Comparison of ENCODE assay signal across 24 cellular contexts in the genomic region with DNA sequence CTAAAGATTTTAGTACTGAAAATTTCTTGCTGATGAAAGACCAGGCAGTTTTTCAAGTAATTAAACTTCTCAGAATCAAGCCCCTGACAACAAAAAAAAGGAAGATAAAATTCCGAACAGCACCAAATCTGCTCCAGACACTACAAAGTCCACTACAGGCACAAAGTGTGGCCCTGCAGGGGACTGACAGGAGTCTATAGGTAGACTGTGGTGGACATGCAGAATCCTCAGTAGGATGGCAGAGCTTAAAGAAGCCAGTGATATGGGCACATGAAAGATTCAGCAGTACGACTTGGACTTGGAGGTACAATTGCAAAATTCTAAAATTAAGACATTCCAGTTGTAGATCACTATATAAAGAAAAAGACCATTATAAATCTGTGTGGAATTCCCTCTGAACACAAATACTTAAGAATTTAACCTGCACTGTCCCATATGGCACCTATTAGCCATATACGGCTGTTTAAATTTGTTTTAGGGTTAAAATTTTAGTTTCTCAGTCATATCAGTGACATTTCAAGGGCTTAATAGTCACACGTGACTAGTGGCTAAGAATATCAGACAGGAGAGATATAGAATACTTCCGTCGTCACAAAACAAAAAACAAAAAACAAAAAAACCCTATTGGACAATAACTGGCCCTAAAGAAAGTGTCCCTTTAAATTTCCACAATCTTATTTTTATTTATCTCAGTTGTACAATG. TPM values are rescaled to one million over a fixed set of nuclear protein-coding genes. Genes with fewer than 3 reads are reported as not detected.
DNase-seq lines count a peak whose midpoint lies in the region; ATAC-seq and TF ChIP-seq lines count a peak whose summit lies in the region.
"Had no signal": no experiment of that assay in that cellular context is flagged by ENCODE, and none has a peak within 500 bp of the region (broad histone marks: within the 10 kb centered on the region; RNA-seq: fewer than 3 reads in every experiment).

No MANE protein-coding gene starts in this region.

- in situ Hi-C loops in ACHN (cut with HindIII; ENCODE audit: low pct_ligation_motif_present, low pct_unique_long_range_greater_than_20kb, low sequenced_read_pairs): no loop called here

- H3K27me3 ChIP-seq in ascending aorta (no peaks in the 10 kb centered on the region), osteoblast (ENCODE audit: insufficient read depth, low read length) (no peaks in the 10 kb centered on the region)
- H3K27me3 ChIP-seq: left lung, neutrophil, transverse colon had no signal

- H3K79me2 ChIP-seq in osteoblast (ENCODE audit: insufficient read depth, low read length): no peaks in the 10 kb centered on the region

- H3K9me3 Mint-ChIP-seq in stimulated activated naive B cell treated with anti-CD40 and anti-IgM and Interleukin-4, amounts not matched to agents 10 μg/mL and 1 μg/mL and 100 μg/mL, for 72 hours: no peaks in the 10 kb centered on the region
- H3K9me3 Mint-ChIP-seq: activated CD4-positive, alpha-beta memory T cell treated with anti-CD3 and anti-CD28 coated beads for 36 hours had no signal

- peak overlapping the region; percentile 62 for H3K4me2 ChIP-seq in osteoblast (ENCODE audit: insufficient read depth, low read length)
- H3K4me2 ChIP-seq: PC-9 had no signal

- H3K4me1 ChIP-seq in ascending aorta: peaks cover 2 to 8% of the 10 kb centered on the region in 2 donors
- H3K4me1 ChIP-seq in osteoblast (ENCODE audit: insufficient read depth, low read length): peaks cover 13% of the 10 kb centered on the region

- no peak overlapping the region for H3K27ac ChIP-seq in ascending aorta
- peak overlapping the region; percentile 54 for H3K27ac ChIP-seq in osteoblast (ENCODE audit: low read depth, low read length)
- H3K27ac ChIP-seq: neutrophil, PC-9 had no signal

- no peak for TF ChIP-seq CTCF in ascending aorta (IDR thresholded peaks at IDR 0.05)
- no peak for TF ChIP-seq CTCF in osteoblast (IDR thresholded peaks at IDR 0.05; ENCODE audit: extremely low read depth, low read depth, low read length)

- H3K36me3 ChIP-seq in ascending aorta (no peaks in the 10 kb centered on the region), osteoblast (ENCODE audit: insufficient read depth, low read length) (no peaks in the 10 kb centered on the region)
- H3K36me3 ChIP-seq: transverse colon had no signal

- no peaks in the 10 kb centered on the region for H4K20me1 ChIP-seq in osteoblast (ENCODE audit: insufficient read depth, low read length)

- ATAC-seq in Right ventricle myocardium superior (ENCODE audit: poor library complexity) (peak; percentile 46), GM21825 (IDR thresholded peaks at IDR 0.05; ENCODE audit: unreplicated experiment) (no peak)
- no peak for ATAC-seq in stimulated activated naive B cell treated with anti-CD40 and anti-IgM and Interleukin-4, amounts not matched to agents 10 μg/mL and 1 μg/mL and 100 μg/mL, for 72 hours (replicated peaks)

- no peak for DNase-seq in ascending aorta (ENCODE audit: low spot score in 2 of 2)
- no peak for DNase-seq in Right ventricle myocardium superior
- DNase-seq in osteoblast (ENCODE audit: insufficient read length, low spot score, missing footprints): no peak
- DNase-seq in stimulated activated naive B cell treated with anti-CD40 and anti-IgM and Interleukin-4, amounts not matched to agents 10 μg/mL and 1 μg/mL and 100 μg/mL, for 72 hours: no peak
- DNase-seq in ACHN: no peak
- no peak for DNase-seq in SIG-M5 treated with dmso at 0.1 percent for 504 hours (lab: John Stamatoyannopoulos, UW; ENCODE audit: unreplicated experiment)
- DNase-seq: activated CD4-positive, alpha-beta memory T cell treated with anti-CD3 and anti-CD28 coated beads for 36 hours; activated gamma-delta T cell treated with Interleukin-2 at 50 U/mL for 16 hours; activated T-cell treated with anti-CD3 and anti-CD28 coated beads for 4 hours; amniotic stem cell; Caco-2; central memory CD4-positive, alpha-beta T cell; erythroblast; H7; head of caudate nucleus; KBM-7; left lung; NCI-H187; NCI-H2227 treated with DMSO at 0.1 percent for 48 hours; PC-9; transverse colon had no signal

- peaks cover 2 to 6% of the 10 kb centered on the region in 2 donors for H3K4me1 Mint-ChIP-seq in stimulated activated naive B cell treated with anti-CD40 and anti-IgM and Interleukin-4, amounts not matched to agents 10 μg/mL and 1 μg/mL and 100 μg/mL, for 72 hours
- H3K4me1 Mint-ChIP-seq: B cell had no signal

- peaks cover 9 to 19% of the 10 kb centered on the region in 2 donors for H3K36me3 Mint-ChIP-seq in stimulated activated naive B cell treated with anti-CD40 and anti-IgM and Interleukin-4, amounts not matched to agents 10 μg/mL and 1 μg/mL and 100 μg/mL, for 72 hours

- no peaks in the 10 kb centered on the region for H3K9me3 ChIP-seq in ascending aorta
- no peaks in the 10 kb centered on the region for H3K9me3 ChIP-seq in osteoblast (ENCODE audit: low read depth, low read length)
- H3K9me3 ChIP-seq: Caco-2, left lung, neutrophil, transverse colon had no signal

- H3K4me3 Mint-ChIP-seq in stimulated activated naive B cell treated with anti-CD40 and anti-IgM and Interleukin-4, amounts not matched to agents 10 μg/mL and 1 μg/mL and 100 μg/mL, for 72 hours: no peak overlapping the region
- H3K4me3 Mint-ChIP-seq: activated CD4-positive, alpha-beta memory T cell treated with anti-CD3 and anti-CD28 coated beads for 36 hours; B cell had no signal

- H3K4me3 ChIP-seq in ascending aorta: peak overlapping the region; percentile 27 to 59
- no peak overlapping the region for H3K4me3 ChIP-seq in osteoblast (ENCODE audit: insufficient read depth, low read length)
- H3K4me3 ChIP-seq: left lung, PC-9, transverse colon had no signal

- H3K27ac Mint-ChIP-seq in stimulated activated naive B cell treated with anti-CD40 and anti-IgM and Interleukin-4, amounts not matched to agents 10 μg/mL and 1 μg/mL and 100 μg/mL, for 72 hours: no peak overlapping the region
- H3K27ac Mint-ChIP-seq: activated CD4-positive, alpha-beta memory T cell treated with anti-CD3 and anti-CD28 coated beads for 36 hours; B cell had no signal

- no peak overlapping the region for H2AFZ ChIP-seq in osteoblast (ENCODE audit: low read length)
- H2AFZ ChIP-seq: PC-9 had no signal

- intact Hi-C loops in ascending aorta (cut with DNase I): no loop called here
- intact Hi-C loops in Right ventricle myocardium superior (cut with DNase I): loop anchor here (10.0 kb wide), 1 partner anchor 72 kb away; no protein-coding TSS in a partner anchor

- H3K27me3 Mint-ChIP-seq in stimulated activated naive B cell treated with anti-CD40 and anti-IgM and Interleukin-4, amounts not matched to agents 10 μg/mL and 1 μg/mL and 100 μg/mL, for 72 hours: no peaks in the 10 kb centered on the region
- H3K27me3 Mint-ChIP-seq: activated CD4-positive, alpha-beta memory T cell treated with anti-CD3 and anti-CD28 coated beads for 36 hours; B cell had no signal

RNA-seq across cellular contexts. Expression of a gene that starts 32.0 kb away (rescaled TPM):
- 8.3 TPM for total RNA-seq in ascending aorta
- total RNA-seq in Right ventricle myocardium superior: 3.2 TPM
- total RNA-seq in osteoblast: 5.8 and 6.5 TPM in 2 replicates

RNA-seq across cellular contexts. Expression of a gene that starts 57.9 kb away (rescaled TPM):
- total RNA-seq in ascending aorta: 169 TPM
- 237 TPM for total RNA-seq in Right ventricle myocardium superior
- total RNA-seq in osteoblast: 11.2 and 14.8 TPM in 2 replicates

Comparison
In these comparisons a context has a peak if more than half of its experiments do, and no peak if none do; other contexts are left out.
1. RNA of a gene that starts 57.9 kb away (total RNA-seq): 237 TPM in Right ventricle myocardium superior (single experiment) and 169 TPM in ascending aorta (single experiment); 11.2 to 14.8 TPM in osteoblast; every median in the first group is over 10 times any median in the second.